ENCODE assay signal across 1 cellular context in the genomic region with DNA sequence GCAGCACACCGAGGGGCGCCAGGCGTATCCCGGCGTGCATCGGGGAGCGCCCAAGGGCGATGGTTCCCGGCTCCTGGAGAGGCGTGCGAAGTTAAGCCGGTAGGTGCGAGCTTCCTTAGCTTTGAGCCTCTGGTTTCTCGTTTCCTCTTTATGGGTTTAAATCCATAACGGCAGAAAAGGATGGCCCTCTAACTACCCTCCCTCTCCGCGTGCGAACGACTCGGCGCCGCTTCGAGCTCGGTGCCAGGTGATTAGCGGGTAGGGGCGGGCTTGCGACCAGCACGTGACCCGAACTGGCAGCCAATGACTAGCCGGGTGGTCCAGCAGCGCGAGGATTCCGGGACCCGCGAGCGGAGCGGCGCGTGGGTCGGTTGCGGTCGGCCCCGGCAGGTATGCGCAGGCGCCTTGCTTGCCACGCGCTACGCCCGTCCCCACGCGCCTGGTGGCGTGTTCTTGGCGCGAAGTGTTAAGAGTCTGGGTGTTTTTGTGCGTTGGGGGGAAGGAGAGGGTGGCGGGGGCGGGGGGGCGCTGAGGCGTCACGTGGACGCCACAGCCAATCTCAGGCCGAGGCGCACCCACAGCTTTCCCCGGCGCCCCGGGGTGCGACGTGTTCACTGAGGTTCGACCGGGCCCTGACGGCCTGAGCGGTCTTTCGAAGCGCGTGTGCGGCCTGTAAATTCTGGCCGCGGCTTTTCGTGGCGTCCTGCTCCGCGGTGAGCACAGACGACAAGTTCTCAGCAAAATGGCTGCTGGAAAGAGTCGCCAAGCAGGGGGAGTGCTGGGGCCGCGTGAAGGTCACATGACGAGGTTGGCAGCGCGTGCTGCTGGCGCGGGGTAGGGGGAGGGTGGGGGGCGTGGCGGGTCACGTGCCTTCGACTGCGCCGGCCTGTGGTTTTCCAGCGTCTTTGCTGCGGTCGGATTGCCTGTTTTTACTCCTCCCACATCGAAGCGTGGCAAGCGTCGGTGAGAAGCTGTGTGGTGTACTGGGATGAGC.
TF ChIP-seq lines count a peak whose summit lies in the region.

No MANE protein-coding gene starts in this region.

TF ChIP-seq in HepG2, 621 proteins besides CTCF, POLR2A, EP300 and RAD21 (continued from another document and continues in another):
- TF ChIP-seq, protein P1, sequence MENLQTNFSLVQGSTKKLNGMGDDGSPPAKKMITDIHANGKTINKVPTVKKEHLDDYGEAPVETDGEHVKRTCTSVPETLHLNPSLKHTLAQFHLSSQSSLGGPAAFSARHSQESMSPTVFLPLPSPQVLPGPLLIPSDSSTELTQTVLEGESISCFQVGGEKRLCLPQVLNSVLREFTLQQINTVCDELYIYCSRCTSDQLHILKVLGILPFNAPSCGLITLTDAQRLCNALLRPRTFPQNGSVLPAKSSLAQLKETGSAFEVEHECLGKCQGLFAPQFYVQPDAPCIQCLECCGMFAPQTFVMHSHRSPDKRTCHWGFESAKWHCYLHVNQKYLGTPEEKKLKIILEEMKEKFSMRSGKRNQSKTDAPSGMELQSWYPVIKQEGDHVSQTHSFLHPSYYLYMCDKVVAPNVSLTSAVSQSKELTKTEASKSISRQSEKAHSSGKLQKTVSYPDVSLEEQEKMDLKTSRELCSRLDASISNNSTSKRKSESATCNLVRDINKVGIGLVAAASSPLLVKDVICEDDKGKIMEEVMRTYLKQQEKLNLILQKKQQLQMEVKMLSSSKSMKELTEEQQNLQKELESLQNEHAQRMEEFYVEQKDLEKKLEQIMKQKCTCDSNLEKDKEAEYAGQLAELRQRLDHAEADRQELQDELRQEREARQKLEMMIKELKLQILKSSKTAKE (CRISPR knock-in tag; IDR thresholded peaks at IDR 0.05; ENCODE audit: borderline replicate concordance), result peak; percentile 83
- TF ChIP-seq SMYD3 (CRISPR knock-in tag; IDR thresholded peaks at IDR 0.05), result peak; percentile 96
- TF ChIP-seq, protein P2, sequence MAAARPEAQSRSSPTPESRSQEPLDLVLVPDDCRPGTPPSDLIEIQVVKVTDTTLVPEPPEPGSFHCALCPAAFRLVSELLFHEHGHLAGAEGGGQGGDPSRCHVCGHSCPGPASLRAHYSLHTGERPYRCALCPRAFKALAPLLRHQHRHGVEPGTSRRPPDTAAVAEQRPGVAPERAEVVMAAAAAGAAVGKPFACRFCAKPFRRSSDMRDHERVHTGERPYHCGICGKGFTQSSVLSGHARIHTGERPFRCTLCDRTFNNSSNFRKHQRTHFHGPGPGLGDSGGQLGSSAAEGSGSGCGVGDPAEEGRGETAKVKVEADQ (CRISPR knock-in tag; IDR thresholded peaks at IDR 0.05; ENCODE audit: borderline replicate concordance), result peak; percentile 97; the same call in 1 of the 2 replicates
- peak; percentile 88 for TF ChIP-seq KMT2A (CRISPR knock-in tag; IDR thresholded peaks at IDR 0.05)
- peak; percentile 99 for TF ChIP-seq TMF1 (CRISPR knock-in tag; IDR thresholded peaks at IDR 0.05; ENCODE audit: low read depth)
- TF ChIP-seq XRCC5 (optimal IDR thresholded peaks at IDR 0.05; ENCODE audit: low read length), result no peak
- TF ChIP-seq MIER2 (CRISPR knock-in tag; IDR thresholded peaks at IDR 0.05), result peak; percentile 44; the same call in 1 of the 2 replicates
- TF ChIP-seq ZBTB3 (CRISPR knock-in tag; IDR thresholded peaks at IDR 0.05; ENCODE audit: borderline replicate concordance, low read depth), result peak; percentile 95
- no peak for TF ChIP-seq GATA4 (IDR thresholded peaks at IDR 0.05; ENCODE audit: borderline replicate concordance, low read depth)
- TF ChIP-seq ATF1 (CRISPR knock-in tag; IDR thresholded peaks at IDR 0.05), result no peak
- peak; percentile 87 for TF ChIP-seq ZNF431 (CRISPR knock-in tag; IDR thresholded peaks at IDR 0.05; ENCODE audit: borderline replicate concordance, low read depth)
- TF ChIP-seq ZNF263 (CRISPR knock-in tag; IDR thresholded peaks at IDR 0.05), result peak; percentile 76
- TF ChIP-seq E2F2 (CRISPR knock-in tag; IDR thresholded peaks at IDR 0.05; ENCODE audit: borderline replicate concordance), result peak; percentile 44; the same call in 1 of the 2 replicates
- TF ChIP-seq ZNF550 (CRISPR knock-in tag; IDR thresholded peaks at IDR 0.05; ENCODE audit: borderline replicate concordance), result peak; percentile 33; the same call in 1 of the 2 replicates
- peak; percentile 90 for TF ChIP-seq KAT8 (CRISPR knock-in tag; IDR thresholded peaks at IDR 0.05)
- TF ChIP-seq, protein P3, sequence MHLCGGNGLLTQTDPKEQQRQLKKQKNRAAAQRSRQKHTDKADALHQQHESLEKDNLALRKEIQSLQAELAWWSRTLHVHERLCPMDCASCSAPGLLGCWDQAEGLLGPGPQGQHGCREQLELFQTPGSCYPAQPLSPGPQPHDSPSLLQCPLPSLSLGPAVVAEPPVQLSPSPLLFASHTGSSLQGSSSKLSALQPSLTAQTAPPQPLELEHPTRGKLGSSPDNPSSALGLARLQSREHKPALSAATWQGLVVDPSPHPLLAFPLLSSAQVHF (CRISPR knock-in tag; IDR thresholded peaks at IDR 0.05), result peak; percentile 99
- peak; percentile 91 for TF ChIP-seq HNF1B (CRISPR knock-in tag; IDR thresholded peaks at IDR 0.05)
- TF ChIP-seq, protein P4, sequence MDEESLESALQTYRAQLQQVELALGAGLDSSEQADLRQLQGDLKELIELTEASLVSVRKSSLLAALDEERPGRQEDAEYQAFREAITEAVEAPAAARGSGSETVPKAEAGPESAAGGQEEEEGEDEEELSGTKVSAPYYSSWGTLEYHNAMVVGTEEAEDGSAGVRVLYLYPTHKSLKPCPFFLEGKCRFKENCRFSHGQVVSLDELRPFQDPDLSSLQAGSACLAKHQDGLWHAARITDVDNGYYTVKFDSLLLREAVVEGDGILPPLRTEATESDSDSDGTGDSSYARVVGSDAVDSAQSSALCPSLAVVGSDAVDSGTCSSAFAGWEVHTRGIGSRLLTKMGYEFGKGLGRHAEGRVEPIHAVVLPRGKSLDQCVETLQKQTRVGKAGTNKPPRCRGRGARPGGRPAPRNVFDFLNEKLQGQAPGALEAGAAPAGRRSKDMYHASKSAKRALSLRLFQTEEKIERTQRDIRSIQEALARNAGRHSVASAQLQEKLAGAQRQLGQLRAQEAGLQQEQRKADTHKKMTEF (CRISPR knock-in tag; IDR thresholded peaks at IDR 0.05), result peak; percentile 97
- TF ChIP-seq SMAD3 (CRISPR knock-in tag; IDR thresholded peaks at IDR 0.05), result peak; percentile 96
- peak; percentile 94 for TF ChIP-seq ZSCAN9 (CRISPR knock-in tag; IDR thresholded peaks at IDR 0.05; ENCODE audit: borderline replicate concordance)
- TF ChIP-seq ZNF335 (CRISPR knock-in tag; IDR thresholded peaks at IDR 0.05), result peak; percentile 90
- TF ChIP-seq ZNF34 (CRISPR knock-in tag; IDR thresholded peaks at IDR 0.05; ENCODE audit: borderline replicate concordance), result peak; percentile 53; the same call in 1 of the 2 replicates
- no peak for TF ChIP-seq MXI1 (IDR thresholded peaks at IDR 0.05; ENCODE audit: borderline replicate concordance, low read depth, low read length)
- TF ChIP-seq RNF219 (CRISPR knock-in tag; IDR thresholded peaks at IDR 0.05), result peak; percentile 40; the same call in 1 of the 2 replicates
- TF ChIP-seq TCF12 (IDR thresholded peaks at IDR 0.05), result no peak
- peak; percentile 85 for TF ChIP-seq TCF12 (CRISPR knock-in tag; IDR thresholded peaks at IDR 0.05)
- TF ChIP-seq ZNF224 (CRISPR knock-in tag; IDR thresholded peaks at IDR 0.05), result peak; percentile 86
- peak; percentile 95 for TF ChIP-seq ZNF44 (CRISPR knock-in tag; IDR thresholded peaks at IDR 0.05)
- TF ChIP-seq FOXA3 (CRISPR knock-in tag; IDR thresholded peaks at IDR 0.05), result peak; percentile 34; the same call in 1 of the 2 replicates
- peak; percentile 81; the same call in 1 of the 2 replicates for TF ChIP-seq ZNF75D (CRISPR knock-in tag; IDR thresholded peaks at IDR 0.05; ENCODE audit: borderline replicate concordance)
- peak; percentile 30 for TF ChIP-seq AGO1 (IDR thresholded peaks at IDR 0.05; ENCODE audit: low read depth, low read length, poor library complexity, severe bottlenecking)
- TF ChIP-seq ZNF574 (CRISPR knock-in tag; IDR thresholded peaks at IDR 0.05), result peak; percentile 88
- peak; percentile 47 for TF ChIP-seq HDAC1 (CRISPR knock-in tag; IDR thresholded peaks at IDR 0.05)
- TF ChIP-seq, protein P5, sequence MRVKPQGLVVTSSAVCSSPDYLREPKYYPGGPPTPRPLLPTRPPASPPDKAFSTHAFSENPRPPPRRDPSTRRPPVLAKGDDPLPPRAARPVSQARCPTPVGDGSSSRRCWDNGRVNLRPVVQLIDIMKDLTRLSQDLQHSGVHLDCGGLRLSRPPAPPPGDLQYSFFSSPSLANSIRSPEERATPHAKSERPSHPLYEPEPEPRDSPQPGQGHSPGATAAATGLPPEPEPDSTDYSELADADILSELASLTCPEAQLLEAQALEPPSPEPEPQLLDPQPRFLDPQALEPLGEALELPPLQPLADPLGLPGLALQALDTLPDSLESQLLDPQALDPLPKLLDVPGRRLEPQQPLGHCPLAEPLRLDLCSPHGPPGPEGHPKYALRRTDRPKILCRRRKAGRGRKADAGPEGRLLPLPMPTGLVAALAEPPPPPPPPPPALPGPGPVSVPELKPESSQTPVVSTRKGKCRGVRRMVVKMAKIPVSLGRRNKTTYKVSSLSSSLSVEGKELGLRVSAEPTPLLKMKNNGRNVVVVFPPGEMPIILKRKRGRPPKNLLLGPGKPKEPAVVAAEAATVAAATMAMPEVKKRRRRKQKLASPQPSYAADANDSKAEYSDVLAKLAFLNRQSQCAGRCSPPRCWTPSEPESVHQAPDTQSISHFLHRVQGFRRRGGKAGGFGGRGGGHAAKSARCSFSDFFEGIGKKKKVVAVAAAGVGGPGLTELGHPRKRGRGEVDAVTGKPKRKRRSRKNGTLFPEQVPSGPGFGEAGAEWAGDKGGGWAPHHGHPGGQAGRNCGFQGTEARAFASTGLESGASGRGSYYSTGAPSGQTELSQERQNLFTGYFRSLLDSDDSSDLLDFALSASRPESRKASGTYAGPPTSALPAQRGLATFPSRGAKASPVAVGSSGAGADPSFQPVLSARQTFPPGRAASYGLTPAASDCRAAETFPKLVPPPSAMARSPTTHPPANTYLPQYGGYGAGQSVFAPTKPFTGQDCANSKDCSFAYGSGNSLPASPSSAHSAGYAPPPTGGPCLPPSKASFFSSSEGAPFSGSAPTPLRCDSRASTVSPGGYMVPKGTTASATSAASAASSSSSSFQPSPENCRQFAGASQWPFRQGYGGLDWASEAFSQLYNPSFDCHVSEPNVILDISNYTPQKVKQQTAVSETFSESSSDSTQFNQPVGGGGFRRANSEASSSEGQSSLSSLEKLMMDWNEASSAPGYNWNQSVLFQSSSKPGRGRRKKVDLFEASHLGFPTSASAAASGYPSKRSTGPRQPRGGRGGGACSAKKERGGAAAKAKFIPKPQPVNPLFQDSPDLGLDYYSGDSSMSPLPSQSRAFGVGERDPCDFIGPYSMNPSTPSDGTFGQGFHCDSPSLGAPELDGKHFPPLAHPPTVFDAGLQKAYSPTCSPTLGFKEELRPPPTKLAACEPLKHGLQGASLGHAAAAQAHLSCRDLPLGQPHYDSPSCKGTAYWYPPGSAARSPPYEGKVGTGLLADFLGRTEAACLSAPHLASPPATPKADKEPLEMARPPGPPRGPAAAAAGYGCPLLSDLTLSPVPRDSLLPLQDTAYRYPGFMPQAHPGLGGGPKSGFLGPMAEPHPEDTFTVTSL (CRISPR knock-in tag; IDR thresholded peaks at IDR 0.05; ENCODE audit: borderline replicate concordance), result peak; percentile 47
- TF ChIP-seq ISL2 (CRISPR knock-in tag; IDR thresholded peaks at IDR 0.05), result peak; percentile 79
- TF ChIP-seq GPN1 (CRISPR knock-in tag; IDR thresholded peaks at IDR 0.05; ENCODE audit: borderline replicate concordance), result 0 out of 2 replicates have a peak, but pooled peaks have one; percentile 38
